In the genomic region with DNA sequence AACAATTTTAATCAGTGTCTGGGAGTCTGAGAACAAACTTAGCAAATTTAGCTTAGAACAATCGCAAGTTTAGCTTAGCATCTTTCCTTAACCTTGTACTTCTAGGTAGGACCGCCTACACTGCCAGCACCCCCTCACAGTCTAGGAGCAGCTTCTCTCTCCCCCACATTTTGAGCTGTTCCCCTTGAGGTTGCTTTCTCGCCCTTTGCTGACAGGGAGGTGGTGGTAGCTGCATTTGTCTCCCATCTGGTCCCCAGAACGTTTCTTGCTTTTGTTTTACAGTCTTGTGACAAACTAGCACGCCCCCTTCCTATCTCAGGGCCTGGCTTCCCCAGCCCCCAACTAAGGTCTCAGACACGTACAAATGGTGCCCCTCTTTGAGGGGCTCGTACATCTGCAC, we compare ENCODE assay signal across 9 cellular contexts. TPM values are rescaled to one million over a fixed set of nuclear protein-coding genes. Genes with fewer than 3 reads are reported as not detected.
A peak's percentile ranks its signal among the peaks of the same experiment; 100 is the strongest.
DNase-seq lines count a peak whose midpoint lies in the region; ATAC-seq and TF ChIP-seq lines count a peak whose summit lies in the region.
"Had no signal": no experiment of that assay in that cellular context is flagged by ENCODE, and none has a peak within 500 bp of the region (broad histone marks: within the 10 kb centered on the region; RNA-seq: fewer than 3 reads in every experiment).

No MANE protein-coding gene starts in this region.

- H3K4me1 Mint-ChIP-seq in CD4-positive, alpha-beta T cell (ENCODE audit: low read depth): peaks cover 86% of the 10 kb centered on the region

- no peaks in the 10 kb centered on the region for H3K36me3 ChIP-seq in fibroblast of lung (ENCODE audit: control insufficient read depth, insufficient read depth, low read length)

- no peaks in the 10 kb centered on the region for H3K9me3 Mint-ChIP-seq in CD4-positive, alpha-beta T cell

- H3K4me3 ChIP-seq in fibroblast of lung (replicated peaks in 1 of 4; ENCODE audit: control extremely low read depth in 1 of 4, insufficient read depth in 1 of 4, low read depth in 3 of 4, low read length in 4 of 4): no peak overlapping the region

- TF ChIP-seq CTCF in CD4-positive, alpha-beta T cell (IDR thresholded peaks at IDR 0.05): no peak
- no peak for TF ChIP-seq CTCF in fibroblast of lung (conservative IDR thresholded peaks at IDR 0.05 in 1 of 2, IDR thresholded peaks at IDR 0.05 in 1 of 2; ENCODE audit: low read depth in 1 of 2, low read length in 2 of 2)

- no peaks in the 10 kb centered on the region for H3K27me3 ChIP-seq in CD4-positive, alpha-beta T cell (ENCODE audit: control insufficient read depth, insufficient read depth, low read length)
- no peaks in the 10 kb centered on the region for H3K27me3 ChIP-seq in fibroblast of lung (ENCODE audit: control insufficient read depth, insufficient read depth, low read length)

- peak overlapping the region; percentile 93 for H3K27ac Mint-ChIP-seq in CD4-positive, alpha-beta T cell

- POLR2A ChIA-PET in CD4-positive, alpha-beta T cell (lab: Charles Lee): interaction anchor here (1.2 to 3.0 kb wide), 3 partner anchors 18 to 35 kb away, joined by 3 to 12 read pairs (median 7); a partner anchor contains a TSS

- intact Hi-C loops in CD4-positive, alpha-beta T cell (cut with DNase I, micrococcal nuclease): no loop called here

- H3K9me3 ChIP-seq in CD4-positive, alpha-beta T cell (ENCODE audit: control insufficient read depth, low read length): no peaks in the 10 kb centered on the region
- no peaks in the 10 kb centered on the region for H3K9me3 ChIP-seq in fibroblast of lung (ENCODE audit: control insufficient read depth, insufficient read depth, low read depth, low read length)

- peaks cover 7% of the 10 kb centered on the region for H3K79me2 ChIP-seq in fibroblast of lung (ENCODE audit: control insufficient read depth, insufficient read depth, low read length)

- DNase-seq in CD4-positive, alpha-beta T cell: no peak
- DNase-seq in NAMALWA (ENCODE audit: low spot score) (peak; percentile 15), fibroblast of lung (ENCODE audit: low read depth in 2 of 2) (peak in 1 of 2 donors; percentile 11), putamen (ENCODE audit: low spot score) (peak; percentile 84), NCI-H2107 treated with DMSO at 0.1 percent for 48 hours (lab: John Stamatoyannopoulos, UW; ENCODE audit: unreplicated experiment) (no peak), NCI-H524 treated with DMSO at 0.1 percent for 48 hours (lab: John Stamatoyannopoulos, UW) (no peak)
- DNase-seq: cortex of kidney had no signal

- no peak overlapping the region for H2AFZ ChIP-seq in fibroblast of lung (ENCODE audit: low read length)

- H3K36me3 Mint-ChIP-seq in CD4-positive, alpha-beta T cell (ENCODE audit: low read depth): peaks cover 65% of the 10 kb centered on the region

- H3K4me2 ChIP-seq in fibroblast of lung (ENCODE audit: extremely low read depth, insufficient read depth, low read length): peak overlapping the region; percentile 20

- H3K27ac ChIP-seq in CD4-positive, alpha-beta T cell (ENCODE audit: low read depth, low read length): no peak overlapping the region
- H3K27ac ChIP-seq in fibroblast of lung (ENCODE audit: insufficient read depth, low read length): peak overlapping the region; percentile 55

- CTCF ChIA-PET in CD4-positive, alpha-beta T cell (lab: Charles Lee): interaction anchor here (0.5 to 1.2 kb wide), 2 partner anchors 11 to 42 kb away, joined by 3 read pairs; no protein-coding TSS in a partner anchor

- no peak overlapping the region for H3K4me3 Mint-ChIP-seq in CD4-positive, alpha-beta T cell

- no peak for ATAC-seq in CD4-positive, alpha-beta T cell (ENCODE audit: poor library complexity)
- ATAC-seq in GM18870 (IDR thresholded peaks at IDR 0.05; ENCODE audit: unreplicated experiment) (no peak), GM18861 (IDR thresholded peaks at IDR 0.05; ENCODE audit: unreplicated experiment) (no peak)

- H3K27me3 Mint-ChIP-seq in CD4-positive, alpha-beta T cell: no peaks in the 10 kb centered on the region

- H4K20me1 ChIP-seq in fibroblast of lung (ENCODE audit: control insufficient read depth, extremely low read depth, insufficient read depth, low read length): no peaks in the 10 kb centered on the region

- no peak overlapping the region for H3K9ac ChIP-seq in fibroblast of lung (ENCODE audit: insufficient read depth, low read length)

- peaks cover 28% of the 10 kb centered on the region for H3K4me1 ChIP-seq in fibroblast of lung (ENCODE audit: control insufficient read depth, extremely low read depth, insufficient read depth, low read length)

RNA-seq across cellular contexts. Expression of a gene that starts 27.4 kb away (rescaled TPM):
- total RNA-seq in CD4-positive, alpha-beta T cell: 10 to 100 TPM; 90.7 to 92.4 TPM
- 12.3 and 18.3 TPM in 2 replicates for total RNA-seq in fibroblast of lung
- polyA plus RNA-seq in fibroblast of lung: 18.9 and 23.4 TPM in 2 replicates
- 13.7 and 21.2 TPM in 2 replicates for polyA plus RNA-seq in fibroblast of lung (2012)
- polyA minus RNA-seq in fibroblast of lung (ENCODE audit: low replicate concordance): 31.0 and 36.9 TPM in 2 replicates

Comparison
In these comparisons a context has a peak if more than half of its experiments do, and no peak if none do; other contexts are left out.
1. DNase-seq: peak in NAMALWA (single experiment) and putamen (single experiment); none in CD4-positive, alpha-beta T cell (0 of 10), NCI-H2107 treated with DMSO at 0.1 percent for 48 hours (single experiment) and NCI-H524 treated with DMSO at 0.1 percent for 48 hours (single experiment).